ENCODE assay signal across 9 cellular contexts in the genomic region with DNA sequence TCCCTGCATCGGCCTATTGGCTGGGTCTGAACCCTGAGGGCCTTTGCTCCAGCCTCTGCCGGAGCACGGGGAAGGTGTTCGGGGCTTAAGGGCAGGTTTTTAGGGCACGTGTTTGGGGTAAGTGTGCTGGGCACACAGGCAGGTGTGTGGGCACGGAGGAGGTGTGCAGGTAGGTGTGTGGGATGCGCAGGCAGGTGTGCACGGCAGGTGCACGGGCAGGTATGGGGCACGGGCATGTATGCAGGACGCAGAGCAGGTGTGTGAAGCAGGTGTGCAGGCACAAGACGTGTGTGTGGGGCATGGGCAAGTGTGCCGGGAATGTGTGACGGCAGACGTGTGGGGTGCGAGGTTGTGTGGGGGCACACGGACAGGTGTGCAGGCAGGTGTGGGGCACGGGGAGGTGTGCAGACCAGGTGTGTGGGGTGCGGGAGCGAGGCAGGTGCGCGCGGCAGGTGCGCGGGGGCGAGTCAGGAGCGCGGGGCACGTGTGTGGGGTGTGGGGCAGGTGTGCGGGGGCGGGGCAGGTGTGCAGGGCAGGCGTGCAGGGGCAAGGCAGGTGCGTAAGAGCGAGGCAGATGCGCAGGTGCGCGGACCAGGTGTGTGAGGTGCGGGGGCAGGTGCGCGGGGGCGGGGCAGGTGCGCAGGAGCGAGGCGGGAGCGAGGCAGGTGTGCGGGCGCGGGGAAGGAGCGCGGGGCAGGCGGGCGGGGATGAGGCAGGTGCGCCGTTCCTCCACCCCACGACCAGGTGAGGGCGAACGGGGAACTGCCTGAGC. TPM values are rescaled to one million over a fixed set of nuclear protein-coding genes. Genes with fewer than 3 reads are reported as not detected.
A peak's percentile ranks its signal among the peaks of the same experiment; 100 is the strongest.
DNase-seq lines count a peak whose midpoint lies in the region; ATAC-seq lines count a peak whose summit lies in the region.
"Had no signal": no experiment of that assay in that cellular context is flagged by ENCODE, and none has a peak within 500 bp of the region (broad histone marks: within the 10 kb centered on the region; RNA-seq: fewer than 3 reads in every experiment).

No MANE protein-coding gene starts in this region.

- peaks cover 5 to 13% of the 10 kb centered on the region in 2 donors for H3K36me3 Mint-ChIP-seq in activated T-cell treated with anti-CD3 and anti-CD28 coated beads, Interleukin-2, amount 50 U/mL, for 72 hours (ENCODE audit: insufficient read depth in 2 of 2)
- peaks cover 18% of the 10 kb centered on the region for H3K36me3 Mint-ChIP-seq in activated CD8-positive, alpha-beta T cell treated with anti-CD3 and anti-CD28 coated beads, Interleukin-2, amount 10 ng/mL, durations not matched to agents 7 days and 5 days (ENCODE audit: low read depth)
- peaks cover 16% of the 10 kb centered on the region for H3K36me3 Mint-ChIP-seq in stimulated activated memory B cell treated with anti-CD40 and anti-IgM and Interleukin-4, amounts not matched to agents 10 μg/mL and 1 μg/mL and 100 μg/mL, for 72 hours

- H3K36me3 ChIP-seq in iPS-18a (ENCODE audit: control insufficient read depth, low read depth, low read length): peaks cover 5% of the 10 kb centered on the region

- CTCF ChIA-PET in activated CD8-positive, alpha-beta T cell treated with anti-CD3 and anti-CD28 coated beads, Interleukin-2, amount 10 ng/mL, durations not matched to agents 7 days and 5 days (lab: Charles Lee): no interaction called here

- no peaks in the 10 kb centered on the region for H3K9me3 ChIP-seq in iPS-18a (ENCODE audit: control insufficient read depth, low read depth, low read length)

- H3K27ac ChIP-seq in iPS-18a (ENCODE audit: low read length): no peak overlapping the region
- H3K27ac ChIP-seq: epithelial cell of prostate had no signal

- H3K27me3 ChIP-seq in iPS-18a (ENCODE audit: control insufficient read depth, insufficient read depth, low read length): no peaks in the 10 kb centered on the region

- peaks cover 2 to 3% of the 10 kb centered on the region in 2 donors for H3K9me3 Mint-ChIP-seq in activated T-cell treated with anti-CD3 and anti-CD28 coated beads, Interleukin-2, amount 50 U/mL, for 72 hours
- peaks cover 4% of the 10 kb centered on the region for H3K9me3 Mint-ChIP-seq in activated CD8-positive, alpha-beta T cell treated with anti-CD3 and anti-CD28 coated beads, Interleukin-2, amount 10 ng/mL, durations not matched to agents 7 days and 5 days (ENCODE audit: insufficient read depth)
- peaks cover 3% of the 10 kb centered on the region for H3K9me3 Mint-ChIP-seq in stimulated activated memory B cell treated with anti-CD40 and anti-IgM and Interleukin-4, amounts not matched to agents 10 μg/mL and 1 μg/mL and 100 μg/mL, for 72 hours

- peaks cover 58% of the 10 kb centered on the region for H3K4me1 Mint-ChIP-seq in activated T-cell treated with anti-CD3 and anti-CD28 coated beads, Interleukin-2, amount 50 U/mL, for 72 hours (ENCODE audit: low read depth)
- peaks cover 60% of the 10 kb centered on the region for H3K4me1 Mint-ChIP-seq in activated CD8-positive, alpha-beta T cell treated with anti-CD3 and anti-CD28 coated beads, Interleukin-2, amount 10 ng/mL, durations not matched to agents 7 days and 5 days (ENCODE audit: low read depth)
- H3K4me1 Mint-ChIP-seq in stimulated activated memory B cell treated with anti-CD40 and anti-IgM and Interleukin-4, amounts not matched to agents 10 μg/mL and 1 μg/mL and 100 μg/mL, for 72 hours: peaks cover 43% of the 10 kb centered on the region

- H3K27me3 Mint-ChIP-seq in activated T-cell treated with anti-CD3 and anti-CD28 coated beads, Interleukin-2, amount 50 U/mL, for 72 hours (ENCODE audit: low read depth): no peaks in the 10 kb centered on the region
- H3K27me3 Mint-ChIP-seq in activated CD8-positive, alpha-beta T cell treated with anti-CD3 and anti-CD28 coated beads, Interleukin-2, amount 10 ng/mL, durations not matched to agents 7 days and 5 days (ENCODE audit: low read depth): no peaks in the 10 kb centered on the region
- no peaks in the 10 kb centered on the region for H3K27me3 Mint-ChIP-seq in stimulated activated memory B cell treated with anti-CD40 and anti-IgM and Interleukin-4, amounts not matched to agents 10 μg/mL and 1 μg/mL and 100 μg/mL, for 72 hours

- no peaks in the 10 kb centered on the region for H3K4me1 ChIP-seq in iPS-18a (ENCODE audit: control insufficient read depth, low read depth, low read length)

- peak overlapping the region; percentile 45 for H3K9ac ChIP-seq in iPS-18a (ENCODE audit: low read length)

- no peak for ATAC-seq in activated T-cell treated with anti-CD3 and anti-CD28 coated beads, Interleukin-2, amount 50 U/mL, for 72 hours (replicated peaks in 1 of 2)
- ATAC-seq in activated CD8-positive, alpha-beta T cell treated with anti-CD3 and anti-CD28 coated beads, Interleukin-2, amount 10 ng/mL, durations not matched to agents 7 days and 5 days: no peak
- ATAC-seq in stimulated activated memory B cell treated with anti-CD40 and anti-IgM and Interleukin-4, amounts not matched to agents 10 μg/mL and 1 μg/mL and 100 μg/mL, for 72 hours: peak; percentile 0

- DNase-seq in activated T-cell treated with anti-CD3 and anti-CD28 coated beads, Interleukin-2, amount 50 U/mL, for 72 hours: no peak
- DNase-seq in activated T-cell treated with anti-CD3 and anti-CD28 coated beads for 4 hours (no peak), NCI-H2227 treated with DMSO at 0.1 percent for 48 hours (lab: John Stamatoyannopoulos, UW) (no peak), SKM-1 (lab: John Stamatoyannopoulos, UW; ENCODE audit: unreplicated experiment) (no peak)
- DNase-seq in activated CD8-positive, alpha-beta T cell treated with anti-CD3 and anti-CD28 coated beads, Interleukin-2, amount 10 ng/mL, durations not matched to agents 7 days and 5 days: no peak
- no peak for DNase-seq in activated CD8-positive, alpha-beta memory T cell treated with anti-CD3 and anti-CD28 coated beads, Interleukin-2, amount 50 U/mL, for 4 hours

- H3K4me3 Mint-ChIP-seq in activated T-cell treated with anti-CD3 and anti-CD28 coated beads, Interleukin-2, amount 50 U/mL, for 72 hours: peak overlapping the region; percentile 83 to 89
- peak overlapping the region; percentile 77 for H3K4me3 Mint-ChIP-seq in activated CD8-positive, alpha-beta T cell treated with anti-CD3 and anti-CD28 coated beads, Interleukin-2, amount 10 ng/mL, durations not matched to agents 7 days and 5 days
- H3K4me3 Mint-ChIP-seq in stimulated activated memory B cell treated with anti-CD40 and anti-IgM and Interleukin-4, amounts not matched to agents 10 μg/mL and 1 μg/mL and 100 μg/mL, for 72 hours: peak overlapping the region; percentile 83

- H3K27ac Mint-ChIP-seq in activated T-cell treated with anti-CD3 and anti-CD28 coated beads, Interleukin-2, amount 50 U/mL, for 72 hours: peak overlapping the region; percentile 25
- H3K27ac Mint-ChIP-seq in activated CD8-positive, alpha-beta T cell treated with anti-CD3 and anti-CD28 coated beads, Interleukin-2, amount 10 ng/mL, durations not matched to agents 7 days and 5 days: peak overlapping the region; percentile 84
- peak overlapping the region; percentile 71 for H3K27ac Mint-ChIP-seq in stimulated activated memory B cell treated with anti-CD40 and anti-IgM and Interleukin-4, amounts not matched to agents 10 μg/mL and 1 μg/mL and 100 μg/mL, for 72 hours

- peak overlapping the region; percentile 64 for H3K4me3 ChIP-seq in iPS-18a (ENCODE audit: low read length)

- POLR2A ChIA-PET in activated CD8-positive, alpha-beta T cell treated with anti-CD3 and anti-CD28 coated beads, Interleukin-2, amount 10 ng/mL, durations not matched to agents 7 days and 5 days (lab: Charles Lee): interaction anchor here (1.0 kb wide), 1 partner anchor 65 kb away, joined by 3 read pairs; no protein-coding TSS in a partner anchor

RNA-seq across cellular contexts. Expression of gene METRNL, which starts 28.6 kb away (rescaled TPM):
- total RNA-seq in activated T-cell treated with anti-CD3 and anti-CD28 coated beads, Interleukin-2, amount 50 U/mL, for 72 hours: 100 to 1,000 TPM; 137 to 198 TPM
- 1 to 10 TPM; 3.0 to 4.8 TPM for total RNA-seq in activated CD8-positive, alpha-beta T cell treated with anti-CD3 and anti-CD28 coated beads, Interleukin-2, amount 10 ng/mL, durations not matched to agents 7 days and 5 days

Comparison
In these comparisons a context has a peak if more than half of its experiments do, and no peak if none do; other contexts are left out.
1. H3K27ac Mint-ChIP-seq: peak in every context shown above with its lines; median percentile 84 in activated CD8-positive, alpha-beta T cell treated with anti-CD3 and anti-CD28 coated beads, Interleukin-2, amount 10 ng/mL, durations not matched to agents 7 days and 5 days; 71 in stimulated activated memory B cell treated with anti-CD40 and anti-IgM and Interleukin-4, amounts not matched to agents 10 μg/mL and 1 μg/mL and 100 μg/mL, for 72 hours; 25 in activated T-cell treated with anti-CD3 and anti-CD28 coated beads, Interleukin-2, amount 50 U/mL, for 72 hours.
2. RNA of gene METRNL, which starts 28.6 kb away (total RNA-seq): 137 to 198 TPM in activated T-cell treated with anti-CD3 and anti-CD28 coated beads, Interleukin-2, amount 50 U/mL, for 72 hours; 3.0 to 4.8 TPM in activated CD8-positive, alpha-beta T cell treated with anti-CD3 and anti-CD28 coated beads, Interleukin-2, amount 10 ng/mL, durations not matched to agents 7 days and 5 days; every median in the first group is over 10 times any median in the second.
3. Peak in every context shown above with its lines, with median percentiles within 50 percentile points of each other: H3K4me3 Mint-ChIP-seq.